In the genomic region with DNA sequence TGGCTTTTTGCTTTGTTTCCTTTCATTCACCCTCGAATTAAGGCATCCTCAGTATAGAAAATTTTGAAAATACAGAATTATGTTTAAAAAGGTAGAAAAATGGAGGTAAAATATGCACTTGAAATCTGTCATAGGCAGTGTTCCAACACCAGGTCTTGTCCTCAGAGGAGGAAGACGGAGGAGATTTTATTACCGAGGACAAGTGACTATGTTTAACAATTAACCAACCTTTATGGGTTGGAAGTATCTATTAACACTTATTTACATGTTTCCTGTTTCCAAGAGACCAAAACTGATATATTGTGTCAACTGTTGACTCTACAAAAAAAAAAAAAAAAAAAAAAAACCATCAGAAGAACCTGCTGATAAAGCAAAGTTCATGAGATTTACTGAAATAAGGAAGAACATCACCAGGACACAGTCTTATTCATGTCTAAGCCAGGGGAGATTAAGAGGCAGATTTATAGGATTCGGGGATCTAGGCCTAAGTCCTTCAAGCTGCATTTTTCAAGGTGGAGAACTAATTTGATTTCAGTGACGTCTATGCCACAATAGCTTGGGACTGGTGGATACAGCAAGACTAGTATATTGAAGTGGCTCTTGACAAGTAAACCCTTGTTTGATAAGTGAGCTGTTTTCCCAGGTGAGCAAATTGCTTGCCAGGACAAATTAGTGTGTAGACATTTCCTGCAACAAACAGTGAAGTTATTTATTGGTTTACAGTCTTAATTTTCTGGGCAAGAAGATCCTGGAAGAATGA, we compare ENCODE assay signal across 13 cellular contexts.
A peak's percentile ranks its signal among the peaks of the same experiment; 100 is the strongest.
DNase-seq lines count a peak whose midpoint lies in the region; ATAC-seq, FAIRE-seq and TF ChIP-seq lines count a peak whose summit lies in the region.
"Had no signal": no experiment of that assay in that cellular context is flagged by ENCODE, and none has a peak within 500 bp of the region (broad histone marks: within the 10 kb centered on the region; RNA-seq: fewer than 3 reads in every experiment).

No MANE protein-coding gene starts in this region.

- H3K36me3 Mint-ChIP-seq in dendritic cell treated with granulocyte-macrophage colony-stimulating factor and Interleukin-4, amounts not matched to agents 40 ng/mL and 50 ng/mL, for 4 days (ENCODE audit: low read depth), result peaks cover 79% of the 10 kb centered on the region
- H3K36me3 Mint-ChIP-seq: CD4-positive, CD25-positive, alpha-beta regulatory T cell had no signal

- H3K27ac Mint-ChIP-seq in dendritic cell treated with granulocyte-macrophage colony-stimulating factor and Interleukin-4, amounts not matched to agents 40 ng/mL and 50 ng/mL, for 4 days, result peak overlapping the region; percentile 74
- H3K27ac Mint-ChIP-seq: CD4-positive, CD25-positive, alpha-beta regulatory T cell; T-helper 2 cell treated with Interferon-gamma antibody and Interleukin-4, amounts not matched to agents 5 μg/mL and 100 μg/mL, for 36 hours had no signal

- H3K4me1 ChIP-seq in pancreas, result peaks cover 0 to 25% (median 9%) of the 10 kb centered on the region in 3 donors

- peak overlapping the region in 2 of 4 donors; percentile 23 to 27 for H3K4me3 ChIP-seq in pancreas

- in situ Hi-C loops in Caki2 (cut with HindIII; ENCODE audit: low pct_unique_long_range_greater_than_20kb, low sequenced_read_pairs), result loop anchor here (25.0 kb wide), 2 partner anchors 97 to 103 kb away; no protein-coding TSS in a partner anchor

- 46 to 48% methylated on average over 5 of the region's 5 CpGs for WGBS in pancreas, 2 donors

- no peak overlapping the region for H3K4me3 Mint-ChIP-seq in dendritic cell treated with granulocyte-macrophage colony-stimulating factor and Interleukin-4, amounts not matched to agents 40 ng/mL and 50 ng/mL, for 4 days
- H3K4me3 Mint-ChIP-seq: CD4-positive, CD25-positive, alpha-beta regulatory T cell; central memory CD8-positive, alpha-beta T cell; T-helper 2 cell treated with Interferon-gamma antibody and Interleukin-4, amounts not matched to agents 5 μg/mL and 100 μg/mL, for 36 hours had no signal

- ATAC-seq in pancreas (peak; percentile 36 to 65 (median 58)), HG02840 (IDR thresholded peaks at IDR 0.05; ENCODE audit: low FRiP score, unreplicated experiment) (no peak), HG03045 (IDR thresholded peaks at IDR 0.05; ENCODE audit: unreplicated experiment) (no peak)

- no peak for TF ChIP-seq CTCF in pancreas (IDR thresholded peaks at IDR 0.05)

- no peaks in the 10 kb centered on the region for H3K9me3 Mint-ChIP-seq in dendritic cell treated with granulocyte-macrophage colony-stimulating factor and Interleukin-4, amounts not matched to agents 40 ng/mL and 50 ng/mL, for 4 days
- H3K9me3 Mint-ChIP-seq: central memory CD8-positive, alpha-beta T cell; T-helper 2 cell treated with Interferon-gamma antibody and Interleukin-4, amounts not matched to agents 5 μg/mL and 100 μg/mL, for 36 hours had no signal

- peaks cover 39% of the 10 kb centered on the region for H3K4me1 Mint-ChIP-seq in dendritic cell treated with granulocyte-macrophage colony-stimulating factor and Interleukin-4, amounts not matched to agents 40 ng/mL and 50 ng/mL, for 4 days (ENCODE audit: low read depth)
- H3K4me1 Mint-ChIP-seq: CD4-positive, CD25-positive, alpha-beta regulatory T cell; central memory CD8-positive, alpha-beta T cell had no signal

- DNase-seq in Caki2 (ENCODE audit: low read depth), result peak; percentile 69
- DNase-seq in NCI-H2196 (lab: John Stamatoyannopoulos, UW; ENCODE audit: unreplicated experiment), result peak; percentile 44
- no peak for DNase-seq in pancreas
- no peak for DNase-seq in NK-92 (lab: John Stamatoyannopoulos, UW; ENCODE audit: unreplicated experiment)
- no peak for DNase-seq in GM03348 (ENCODE audit: low spot score)
- DNase-seq: CD4-positive, CD25-positive, alpha-beta regulatory T cell; H7; NCI-H2171 had no signal

- peaks cover 8% of the 10 kb centered on the region for H3K27me3 Mint-ChIP-seq in dendritic cell treated with granulocyte-macrophage colony-stimulating factor and Interleukin-4, amounts not matched to agents 40 ng/mL and 50 ng/mL, for 4 days

- H3K27ac ChIP-seq in pancreas, result peak overlapping the region; percentile 40 to 79 (median 75)

- H3K36me3 ChIP-seq in pancreas, result no peaks in the 10 kb centered on the region

- intact Hi-C loops in dendritic cell treated with granulocyte-macrophage colony-stimulating factor and Interleukin-4, amounts not matched to agents 40 ng/mL and 50 ng/mL, for 4 days (cut with micrococcal nuclease), result no loop called here
- intact Hi-C loops in pancreas (cut with DNase I), result no loop called here

- no peaks in the 10 kb centered on the region for H3K9me3 ChIP-seq in pancreas

- FAIRE-seq in pancreas (lab: Jason Lieb, UNC), result peak; percentile 77

- H3K27me3 ChIP-seq in pancreas, result no peaks in the 10 kb centered on the region

Comparison
In these comparisons a context has a peak if more than half of its experiments do, and no peak if none do; other contexts are left out.
1. DNase-seq: peak in Caki2 (single experiment) and NCI-H2196 (single experiment); none in pancreas (0 of 6), NK-92 (single experiment) and GM03348 (single experiment).
2. ATAC-seq: peak in pancreas (4 of 4); none in HG02840 (single experiment) and HG03045 (single experiment).